Comparison of ENCODE assay signal across 8 cellular contexts in the genomic region with DNA sequence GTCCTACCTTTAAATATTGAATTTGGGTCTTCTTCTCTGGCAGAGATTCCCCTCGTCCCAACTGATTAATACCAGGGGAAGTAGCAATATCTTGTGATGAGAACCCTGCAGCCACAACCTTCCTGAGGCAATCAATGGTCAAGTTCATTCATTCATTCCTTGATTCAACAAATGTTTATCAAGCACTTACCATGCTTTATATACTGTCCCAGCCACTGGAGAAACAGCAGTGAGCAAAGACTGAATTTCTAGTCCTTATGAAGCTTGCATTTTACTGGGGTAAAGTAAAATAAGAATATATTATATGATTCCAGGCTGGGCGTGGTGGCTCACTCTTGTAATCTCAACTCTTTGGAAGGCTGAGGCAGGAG. TPM values are rescaled to one million over a fixed set of nuclear protein-coding genes. Genes with fewer than 3 reads are reported as not detected.
A peak's percentile ranks its signal among the peaks of the same experiment; 100 is the strongest.
DNase-seq lines count a peak whose midpoint lies in the region; ATAC-seq, FAIRE-seq and TF ChIP-seq lines count a peak whose summit lies in the region.

No MANE protein-coding gene starts in this region.

- BruUV-seq in HepG2 (replicated peaks; lab: Mats Ljungman, UMichigan): no TSS peak

- H3K27ac ChIP-seq in astrocyte (ENCODE audit: low read depth, low read length) (peak overlapping the region; percentile 13), HepG2 (ENCODE audit: extremely low read length, insufficient read depth, low read length) (peak overlapping the region; percentile 75), thoracic aorta (peak overlapping the region in 1 of 2 donors; percentile 79)

- no peaks in the 10 kb centered on the region for H3K9me3 ChIP-seq in astrocyte (ENCODE audit: insufficient read depth, low read depth, low read length)
- no peaks in the 10 kb centered on the region for H3K9me3 ChIP-seq in HepG2 (ENCODE audit: low read length)
- H3K9me3 ChIP-seq in thoracic aorta: no peaks in the 10 kb centered on the region

- H3K27ac Mint-ChIP-seq in activated CD8-positive, alpha-beta memory T cell treated with anti-CD3 and anti-CD28 coated beads, Interleukin-2, amount 10 ng/mL, durations not matched to agents 7 days and 5 days: peak overlapping the region; percentile 84
- peak overlapping the region; percentile 72 for H3K27ac Mint-ChIP-seq in astrocyte (ENCODE audit: unreplicated experiment)

- no peak for TF ChIP-seq POLR2A in HepG2 (IDR thresholded peaks at IDR 0.05; ENCODE audit: insufficient read depth in 1 of 2, low read depth in 2 of 2, low read length in 2 of 2)

- peak overlapping the region; percentile 93 for H3K4me2 ChIP-seq in astrocyte (ENCODE audit: low read length)
- H3K4me2 ChIP-seq in HepG2 (ENCODE audit: low read depth, low read length): peak overlapping the region; percentile 93

- H2AFZ ChIP-seq in astrocyte (ENCODE audit: low read depth, low read length) (peak overlapping the region; percentile 74), HepG2 (ENCODE audit: low read length) (peak overlapping the region; percentile 96)

- in situ Hi-C loops in HepG2 (cut with HindIII; ENCODE audit: extremely low pct_ligation_motif_present, low pct_unique_long_range_greater_than_20kb): no loop called here

- TF ChIP-seq CTCF in astrocyte (IDR thresholded peaks at IDR 0.05; ENCODE audit: insufficient read depth, low read depth, low read length) (no peak), HepG2 (CRISPR knock-in tag; IDR thresholded peaks at IDR 0.05) (no peak), thoracic aorta (IDR thresholded peaks at IDR 0.05) (no peak)

- no peak for TF ChIP-seq RAD21 in HepG2 (CRISPR knock-in tag; IDR thresholded peaks at IDR 0.05)

- no peaks in the 10 kb centered on the region for H3K9me3 Mint-ChIP-seq in activated CD8-positive, alpha-beta memory T cell treated with anti-CD3 and anti-CD28 coated beads, Interleukin-2, amount 10 ng/mL, durations not matched to agents 7 days and 5 days (ENCODE audit: low read depth)
- H3K9me3 Mint-ChIP-seq in astrocyte (ENCODE audit: unreplicated experiment): no peaks in the 10 kb centered on the region

- H3K4me1 ChIP-seq in astrocyte (ENCODE audit: insufficient read depth, low read length) (peaks cover 33% of the 10 kb centered on the region), HepG2 (ENCODE audit: insufficient read depth, low read length) (peaks cover 63% of the 10 kb centered on the region), thoracic aorta (ENCODE audit: control insufficient read depth in 1 of 2, low read depth in 2 of 2) (peaks cover 10 to 47% of the 10 kb centered on the region in 2 donors)

- no peak for TF ChIP-seq EP300 in HepG2 (IDR thresholded peaks at IDR 0.05; ENCODE audit: low read depth in 2 of 2, low read length in 2 of 2)
- TF ChIP-seq EP300 in HepG2 (CRISPR knock-in tag; IDR thresholded peaks at IDR 0.05; ENCODE audit: borderline replicate concordance): no peak

- H3K9ac ChIP-seq in astrocyte (ENCODE audit: low read length): peak overlapping the region; percentile 88
- peak overlapping the region; percentile 90 for H3K9ac ChIP-seq in HepG2 (ENCODE audit: insufficient read depth, low read depth, low read length)

- WGBS in HepG2 (ENCODE audit: low lambda C conversion rate): 50% methylated on average over 2 of the region's 2 CpGs

- no peak for DNase-seq in activated CD8-positive, alpha-beta memory T cell treated with anti-CD3 and anti-CD28 coated beads, Interleukin-2, amount 10 ng/mL, durations not matched to agents 7 days and 5 days
- DNase-seq in activated CD8-positive, alpha-beta memory T cell treated with anti-CD3 and anti-CD28 coated beads for 24 hours: no peak
- no peak for DNase-seq in astrocyte (ENCODE audit: low read depth)
- no peak for DNase-seq in HepG2 (ENCODE audit: low spot score)
- DNase-seq in thoracic aorta (ENCODE audit: low spot score): no peak
- no peak for DNase-seq in cerebellar cortex (ENCODE audit: low spot score)

- H3K4me3 Mint-ChIP-seq in activated CD8-positive, alpha-beta memory T cell treated with anti-CD3 and anti-CD28 coated beads, Interleukin-2, amount 10 ng/mL, durations not matched to agents 7 days and 5 days: peak overlapping the region; percentile 82
- peak overlapping the region; percentile 88 for H3K4me3 Mint-ChIP-seq in astrocyte (ENCODE audit: unreplicated experiment)

- CTCF ChIA-PET in activated CD8-positive, alpha-beta memory T cell treated with anti-CD3 and anti-CD28 coated beads, Interleukin-2, amount 10 ng/mL, durations not matched to agents 7 days and 5 days (lab: Charles Lee): interaction anchor here (0.7 to 1.1 kb wide), 3 partner anchors 34 to 103 kb away, joined by 3 to 4 read pairs (median 3); no protein-coding TSS in a partner anchor
- CTCF ChIA-PET in HepG2 (lab: Yijun Ruan, JAX; ENCODE audit: low intra/inter-chr PET ratio, low total read pairs): no interaction called here

- intact Hi-C loops in HepG2 (cut with micrococcal nuclease; ENCODE audit: unreplicated experiment): loop anchor here (5.0 kb wide), 1 partner anchor 49 kb away; no protein-coding TSS in a partner anchor

- peaks cover 36% of the 10 kb centered on the region for H4K20me1 ChIP-seq in astrocyte (ENCODE audit: insufficient read depth, low read length)
- peaks cover 6% of the 10 kb centered on the region; the same call in 1 of the 2 replicates for H4K20me1 ChIP-seq in HepG2 (ENCODE audit: insufficient read depth, low read length)

- no peak for ATAC-seq in activated CD8-positive, alpha-beta memory T cell treated with anti-CD3 and anti-CD28 coated beads, Interleukin-2, amount 10 ng/mL, durations not matched to agents 7 days and 5 days
- ATAC-seq in HepG2 (no peak), thoracic aorta (ENCODE audit: insufficient number of reproducible peaks, low FRiP score, low read depth) (no peak), HG03159 (IDR thresholded peaks at IDR 0.05; ENCODE audit: unreplicated experiment) (no peak), HG03095 (IDR thresholded peaks at IDR 0.05; ENCODE audit: unreplicated experiment) (no peak)

- POLR2A ChIA-PET in HepG2 (lab: Yijun Ruan, JAX): interaction anchor here (1.4 to 1.5 kb wide), 2 partner anchors 47 to 83 kb away, joined by 3 to 4 read pairs; no protein-coding TSS in a partner anchor

- peaks cover 54% of the 10 kb centered on the region for H3K4me1 Mint-ChIP-seq in activated CD8-positive, alpha-beta memory T cell treated with anti-CD3 and anti-CD28 coated beads, Interleukin-2, amount 10 ng/mL, durations not matched to agents 7 days and 5 days
- peaks cover 19% of the 10 kb centered on the region for H3K4me1 Mint-ChIP-seq in astrocyte (ENCODE audit: low read depth, unreplicated experiment)

- peaks cover 77% of the 10 kb centered on the region for H3K79me2 ChIP-seq in astrocyte (ENCODE audit: insufficient read depth, low read length)
- H3K79me2 ChIP-seq in HepG2 (ENCODE audit: insufficient read depth, low read length): peaks cover 50% of the 10 kb centered on the region

- peaks cover 23% of the 10 kb centered on the region for H3K36me3 Mint-ChIP-seq in activated CD8-positive, alpha-beta memory T cell treated with anti-CD3 and anti-CD28 coated beads, Interleukin-2, amount 10 ng/mL, durations not matched to agents 7 days and 5 days
- H3K36me3 Mint-ChIP-seq in astrocyte (ENCODE audit: low read depth, unreplicated experiment): no peaks in the 10 kb centered on the region

- H3K27me3 ChIP-seq in astrocyte (ENCODE audit: insufficient read depth, low read length): no peaks in the 10 kb centered on the region
- no peaks in the 10 kb centered on the region; a peak in 1 of 5 replicates for H3K27me3 ChIP-seq in HepG2 (ENCODE audit: control insufficient read depth in 1 of 2, insufficient read depth in 2 of 2, low read length in 2 of 2)
- no peaks in the 10 kb centered on the region for H3K27me3 ChIP-seq in thoracic aorta (replicated peaks; ENCODE audit: insufficient read depth)

- FAIRE-seq in astrocyte (lab: Jason Lieb, UNC) (no peak), HepG2 (lab: Jason Lieb, UNC) (no peak)

- H3K4me3 ChIP-seq in astrocyte (ENCODE audit: insufficient read depth, low read depth, low read length) (peak overlapping the region; percentile 76), HepG2 (replicated peaks in 1 of 3; ENCODE audit: insufficient read depth in 1 of 3, low read depth in 2 of 3, low read length in 3 of 3) (peak overlapping the region; percentile 93 to 97 (median 94)), thoracic aorta (peak overlapping the region; percentile 88)

- no peaks in the 10 kb centered on the region for H3K27me3 Mint-ChIP-seq in activated CD8-positive, alpha-beta memory T cell treated with anti-CD3 and anti-CD28 coated beads, Interleukin-2, amount 10 ng/mL, durations not matched to agents 7 days and 5 days
- no peaks in the 10 kb centered on the region for H3K27me3 Mint-ChIP-seq in astrocyte (ENCODE audit: low read depth, unreplicated experiment)

- H3K36me3 ChIP-seq in astrocyte (ENCODE audit: insufficient read depth, low read length) (peaks cover 2% of the 10 kb centered on the region), HepG2 (replicated peaks in 1 of 2; ENCODE audit: control insufficient read depth in 1 of 2, insufficient read depth in 2 of 2, low read length in 2 of 2) (0 out of 5 replicates have a peak, but pooled peaks cover 0 to 4% of the 10 kb centered on the region in 2 experiments), thoracic aorta (no peaks in the 10 kb centered on the region)

RNA-seq across cellular contexts. Expression of a gene that starts 0.3 kb away (rescaled TPM):
- 10 to 100 TPM; 90.6 to 92.3 TPM for total RNA-seq in activated CD8-positive, alpha-beta memory T cell treated with anti-CD3 and anti-CD28 coated beads, Interleukin-2, amount 10 ng/mL, durations not matched to agents 7 days and 5 days
- 32.7 and 33.4 TPM in 2 replicates for total RNA-seq in astrocyte
- total RNA-seq in HepG2 (2016; rRNA removed; fragmentation: Illumina TruSeq; extraction: Trizol): 15.2 and 18.4 TPM in 2 replicates
- total RNA-seq in HepG2 (2016; cell fraction: cytosol; rRNA removed; fragmentation: Illumina TruSeq; extraction: Trizol; ENCODE audit: low read depth): 6.4 and 7.3 TPM in 2 replicates
- 14.1 and 17.8 TPM in 2 replicates for total RNA-seq in HepG2 (2016; cell fraction: insoluble cytoplasmic fraction; rRNA removed; fragmentation: Illumina TruSeq; extraction: Trizol)
- total RNA-seq in HepG2 (2016; cell fraction: membrane; rRNA removed; fragmentation: Illumina TruSeq; extraction: Trizol): 9.0 and 9.5 TPM in 2 replicates
- 31.9 and 34.5 TPM in 2 replicates for total RNA-seq in HepG2 (2016; cell fraction: nucleus; rRNA removed; fragmentation: Illumina TruSeq; extraction: Trizol)
- 18.7 and 19.8 TPM in 2 replicates for polyA plus RNA-seq in HepG2 (2011; rRNA removed)
- polyA plus RNA-seq in HepG2 (2011; cell fraction: cytosol; rRNA removed): 9.5 and 12.3 TPM in 2 replicates
- 50.5 and 56.5 TPM in 2 replicates for polyA plus RNA-seq in HepG2 (2011; cell fraction: nucleus; rRNA removed)
- polyA plus RNA-seq in HepG2 (2012): 14.5 and 15.2 TPM in 2 replicates
- polyA plus RNA-seq in HepG2 (2016; cell fraction: cytosol; fragmentation: Illumina TruSeq; extraction: Trizol; ENCODE audit: low read depth): 0.65 and 0.83 TPM in 2 replicates
- polyA plus RNA-seq in HepG2 (2016; cell fraction: insoluble cytoplasmic fraction; fragmentation: Illumina TruSeq; extraction: Trizol; ENCODE audit: low read depth): 11.7 and 12.8 TPM in 2 replicates
- polyA plus RNA-seq in HepG2 (2016; cell fraction: membrane; fragmentation: Illumina TruSeq; extraction: Trizol; ENCODE audit: low read depth): 2.2 and 2.5 TPM in 2 replicates
- polyA plus RNA-seq in HepG2 (2016; cell fraction: nucleus; fragmentation: Illumina TruSeq; extraction: Trizol; ENCODE audit: insufficient read depth, low read depth): 59.1 and 66.0 TPM in 2 replicates
- 26.7 and 35.9 TPM in 2 replicates for polyA minus RNA-seq in HepG2 (2011; rRNA and poly(A)+ RNA removed; ENCODE audit: low replicate concordance)
- 11.9 and 13.6 TPM in 2 replicates for polyA minus RNA-seq in HepG2 (2011; cell fraction: cytosol; rRNA and poly(A)+ RNA removed)
- 90.6 and 102 TPM in 2 replicates for polyA minus RNA-seq in HepG2 (2011; cell fraction: nucleus; rRNA and poly(A)+ RNA removed)
- 10 to 100 TPM; 45.2 to 71.5 TPM for total RNA-seq in thoracic aorta

RNA-seq across cellular contexts. Expression of a gene that starts 2.8 kb away (rescaled TPM):
- total RNA-seq in activated CD8-positive, alpha-beta memory T cell treated with anti-CD3 and anti-CD28 coated beads, Interleukin-2, amount 10 ng/mL, durations not matched to agents 7 days and 5 days: 10 to 100 TPM; 68.6 to 78.2 TPM
- total RNA-seq in astrocyte (22.5 and 23.9 TPM in 2 replicates), HepG2 (2016; rRNA removed; fragmentation: Illumina TruSeq; extraction: Trizol) (34.1 and 40.7 TPM in 2 replicates), thoracic aorta (10 to 100 TPM; 69.1 to 83.7 TPM)
- 19.2 and 22.0 TPM in 2 replicates for total RNA-seq in HepG2 (2016; cell fraction: cytosol; rRNA removed; fragmentation: Illumina TruSeq; extraction: Trizol; ENCODE audit: low read depth)
- 35.8 and 44.1 TPM in 2 replicates for total RNA-seq in HepG2 (2016; cell fraction: insoluble cytoplasmic fraction; rRNA removed; fragmentation: Illumina TruSeq; extraction: Trizol)
- 36.6 and 37.4 TPM in 2 replicates for total RNA-seq in HepG2 (2016; cell fraction: membrane; rRNA removed; fragmentation: Illumina TruSeq; extraction: Trizol)
- 27.2 and 29.0 TPM in 2 replicates for total RNA-seq in HepG2 (2016; cell fraction: nucleus; rRNA removed; fragmentation: Illumina TruSeq; extraction: Trizol)
- polyA plus RNA-seq in HepG2 (2011; rRNA removed): 41.6 and 51.0 TPM in 2 replicates
- 36.8 and 47.0 TPM in 2 replicates for polyA plus RNA-seq in HepG2 (2011; cell fraction: cytosol; rRNA removed)
- 90.0 and 92.3 TPM in 2 replicates for polyA plus RNA-seq in HepG2 (2011; cell fraction: nucleus; rRNA removed)
- polyA plus RNA-seq in HepG2 (2012): 36.3 and 37.0 TPM in 2 replicates
- polyA plus RNA-seq in HepG2 (2016; cell fraction: cytosol; fragmentation: Illumina TruSeq; extraction: Trizol; ENCODE audit: low read depth): 6.9 and 7.4 TPM in 2 replicates
- polyA plus RNA-seq in HepG2 (2016; cell fraction: insoluble cytoplasmic fraction; fragmentation: Illumina TruSeq; extraction: Trizol; ENCODE audit: low read depth): 32.2 and 35.3 TPM in 2 replicates
- 19.0 and 20.8 TPM in 2 replicates for polyA plus RNA-seq in HepG2 (2016; cell fraction: membrane; fragmentation: Illumina TruSeq; extraction: Trizol; ENCODE audit: low read depth)
- polyA plus RNA-seq in HepG2 (2016; cell fraction: nucleus; fragmentation: Illumina TruSeq; extraction: Trizol; ENCODE audit: insufficient read depth, low read depth): 53.7 and 57.1 TPM in 2 replicates
- 40.3 and 72.5 TPM in 2 replicates for polyA minus RNA-seq in HepG2 (2011; rRNA and poly(A)+ RNA removed; ENCODE audit: low replicate concordance)
- 27.5 and 31.2 TPM in 2 replicates for polyA minus RNA-seq in HepG2 (2011; cell fraction: cytosol; rRNA and poly(A)+ RNA removed)
- polyA minus RNA-seq in HepG2 (2011; cell fraction: nucleus; rRNA and poly(A)+ RNA removed): 41.3 and 58.9 TPM in 2 replicates

RNA-seq across cellular contexts. Expression of a gene that starts 51.9 kb away (rescaled TPM):
- total RNA-seq in activated CD8-positive, alpha-beta memory T cell treated with anti-CD3 and anti-CD28 coated beads, Interleukin-2, amount 10 ng/mL, durations not matched to agents 7 days and 5 days: 10 to 100 TPM; 14.8 to 17.3 TPM
- total RNA-seq in astrocyte: 11.5 and 13.0 TPM in 2 replicates
- 15.8 and 16.9 TPM in 2 replicates for total RNA-seq in HepG2 (2016; rRNA removed; fragmentation: Illumina TruSeq; extraction: Trizol)
- total RNA-seq in HepG2 (2016; cell fraction: cytosol; rRNA removed; fragmentation: Illumina TruSeq; extraction: Trizol; ENCODE audit: low read depth): 6.8 and 8.8 TPM in 2 replicates
- 13.7 and 15.4 TPM in 2 replicates for total RNA-seq in HepG2 (2016; cell fraction: insoluble cytoplasmic fraction; rRNA removed; fragmentation: Illumina TruSeq; extraction: Trizol)
- total RNA-seq in HepG2 (2016; cell fraction: membrane; rRNA removed; fragmentation: Illumina TruSeq; extraction: Trizol): 17.6 and 19.4 TPM in 2 replicates
- total RNA-seq in HepG2 (2016; cell fraction: nucleus; rRNA removed; fragmentation: Illumina TruSeq; extraction: Trizol): 13.3 and 15.3 TPM in 2 replicates
- 38.4 and 40.6 TPM in 2 replicates for polyA plus RNA-seq in HepG2 (2011; rRNA removed)
- polyA plus RNA-seq in HepG2 (2011; cell fraction: cytosol; rRNA removed): 34.5 and 40.6 TPM in 2 replicates
- 18.0 and 31.2 TPM in 2 replicates for polyA plus RNA-seq in HepG2 (2011; cell fraction: nucleus; rRNA removed)
- 33.1 and 35.3 TPM in 2 replicates for polyA plus RNA-seq in HepG2 (2012)
- polyA plus RNA-seq in HepG2 (2016; cell fraction: cytosol; fragmentation: Illumina TruSeq; extraction: Trizol; ENCODE audit: low read depth): 9.1 and 11.1 TPM in 2 replicates
- polyA plus RNA-seq in HepG2 (2016; cell fraction: insoluble cytoplasmic fraction; fragmentation: Illumina TruSeq; extraction: Trizol; ENCODE audit: low read depth): 14.2 and 15.0 TPM in 2 replicates
- 15.2 and 16.5 TPM in 2 replicates for polyA plus RNA-seq in HepG2 (2016; cell fraction: membrane; fragmentation: Illumina TruSeq; extraction: Trizol; ENCODE audit: low read depth)
- 31.0 and 32.0 TPM in 2 replicates for polyA plus RNA-seq in HepG2 (2016; cell fraction: nucleus; fragmentation: Illumina TruSeq; extraction: Trizol; ENCODE audit: insufficient read depth, low read depth)
- 7.5 and 15.0 TPM in 2 replicates for polyA minus RNA-seq in HepG2 (2011; rRNA and poly(A)+ RNA removed; ENCODE audit: low replicate concordance)
- polyA minus RNA-seq in HepG2 (2011; cell fraction: cytosol; rRNA and poly(A)+ RNA removed): 17.7 and 19.8 TPM in 2 replicates
- polyA minus RNA-seq in HepG2 (2011; cell fraction: nucleus; rRNA and poly(A)+ RNA removed): 12.7 and 15.9 TPM in 2 replicates
- 10 to 100 TPM in 1 of 2 donors, 1 to 10 TPM in 1; 6.4 to 18.1 TPM for total RNA-seq in thoracic aorta
